ENCODE assay signal across 10 cellular contexts in genomic region chr3:186235554-186235953, GRCh38.
DNase-seq lines count a peak whose midpoint lies in the region; ATAC-seq and TF ChIP-seq lines count a peak whose summit lies in the region.
"Had no signal": no experiment of that assay in that cellular context is flagged by ENCODE, and none has a peak within 500 bp of the region (broad histone marks: within the 10 kb centered on the region; RNA-seq: fewer than 3 reads in every experiment).

No MANE protein-coding gene starts in this region.

- peaks cover 2 to 9% (median 8%) of the 10 kb centered on the region in 4 donors for H3K4me1 Mint-ChIP-seq in naive thymus-derived CD8-positive, alpha-beta T cell
- H3K4me1 Mint-ChIP-seq in endodermal cell (peaks cover 2% of the 10 kb centered on the region), mesothelial cell of epicardium (peaks cover 4% of the 10 kb centered on the region)

- H3K36me3 ChIP-seq in endodermal cell (ENCODE audit: control insufficient read depth, insufficient read depth, low read length), result no peaks in the 10 kb centered on the region
- H3K36me3 ChIP-seq: thoracic aorta had no signal

- POLR2A ChIA-PET in naive thymus-derived CD8-positive, alpha-beta T cell (lab: Charles Lee), result no interaction called here

- peak; percentile 73 to 79 for ATAC-seq in activated CD4-positive, CD25-positive, alpha-beta regulatory T cell treated with anti-CD3 and anti-CD28 coated beads, Interleukin-2, amount 50 U/mL, for 24 hours
- ATAC-seq in GM21423 (IDR thresholded peaks at IDR 0.05; ENCODE audit: unreplicated experiment) (peak; percentile 84), HG03196 (IDR thresholded peaks at IDR 0.05; ENCODE audit: unreplicated experiment) (peak; percentile 62)
- ATAC-seq in naive thymus-derived CD8-positive, alpha-beta T cell, result peak in 1 of 2 donors; percentile 53

- H3K36me3 Mint-ChIP-seq in naive thymus-derived CD8-positive, alpha-beta T cell, result no peaks in the 10 kb centered on the region
- H3K36me3 Mint-ChIP-seq in endodermal cell (ENCODE audit: low read depth) (no peaks in the 10 kb centered on the region), mesothelial cell of epicardium (no peaks in the 10 kb centered on the region)

- peak overlapping the region in 5 of 10 donors; percentile 9 to 82 (median 33) for H3K27ac Mint-ChIP-seq in naive thymus-derived CD8-positive, alpha-beta T cell
- H3K27ac Mint-ChIP-seq in endodermal cell (no peak overlapping the region), mesothelial cell of epicardium (no peak overlapping the region)

- H3K27me3 Mint-ChIP-seq in naive thymus-derived CD8-positive, alpha-beta T cell, result peaks cover 0 to 4% (median 0%) of the 10 kb centered on the region in 5 donors
- H3K27me3 Mint-ChIP-seq in endodermal cell (ENCODE audit: insufficient read depth) (peaks cover 10% of the 10 kb centered on the region), mesothelial cell of epicardium (ENCODE audit: low read depth) (peaks cover 10% of the 10 kb centered on the region)

- 82 to 100% methylated on average over 2 to 5 of the region's 5 CpGs for WGBS in endodermal cell (ENCODE audit: insufficient coverage in 1 of 2, insufficient read length in 1 of 2), 2 experiments

- no peak overlapping the region for H3K4me3 ChIP-seq in endodermal cell (ENCODE audit: low read length)
- H3K4me3 ChIP-seq: thoracic aorta had no signal

- H3K4me1 ChIP-seq in endodermal cell (ENCODE audit: control insufficient read depth, insufficient read depth, low read length), result no peaks in the 10 kb centered on the region

- no peak for DNase-seq in activated CD4-positive, CD25-positive, alpha-beta regulatory T cell (lab: John Stamatoyannopoulos, UW)
- no peak for DNase-seq in naive thymus-derived CD8-positive, alpha-beta T cell
- no peak for DNase-seq in endodermal cell
- no peak for DNase-seq in AG08396 (ENCODE audit: low spot score)
- no peak for DNase-seq in mesothelial cell of epicardium (ENCODE audit: low spot score in 2 of 2, unreplicated experiment in 2 of 2)

- H3K9me3 ChIP-seq in endodermal cell (ENCODE audit: control insufficient read depth, low read length), result no peaks in the 10 kb centered on the region
- H3K9me3 ChIP-seq: thoracic aorta had no signal

- peak overlapping the region in 8 of 10 donors; percentile 10 to 65 (median 40) for H3K4me3 Mint-ChIP-seq in naive thymus-derived CD8-positive, alpha-beta T cell
- H3K4me3 Mint-ChIP-seq in endodermal cell (no peak overlapping the region), mesothelial cell of epicardium (no peak overlapping the region)

- H3K27me3 ChIP-seq in endodermal cell (ENCODE audit: control insufficient read depth, insufficient read depth, low read length, poor library complexity, severe bottlenecking), result no peaks in the 10 kb centered on the region

- H3K9ac ChIP-seq in endodermal cell (ENCODE audit: extremely low read depth, low read length, poor library complexity, severe bottlenecking), result no peak overlapping the region

- H3K27ac ChIP-seq in endodermal cell (ENCODE audit: low read depth, low read length), result no peak overlapping the region
- H3K27ac ChIP-seq: 22Rv1, thoracic aorta had no signal

- no peaks in the 10 kb centered on the region for H3K9me3 Mint-ChIP-seq in naive thymus-derived CD8-positive, alpha-beta T cell
- H3K9me3 Mint-ChIP-seq in endodermal cell, result no peaks in the 10 kb centered on the region
- no peaks in the 10 kb centered on the region for H3K9me3 Mint-ChIP-seq in mesothelial cell of epicardium

- TF ChIP-seq CTCF in endodermal cell (conservative IDR thresholded peaks at IDR 0.05) (no peak), mesothelial cell of epicardium (IDR thresholded peaks at IDR 0.05; ENCODE audit: unreplicated experiment) (no peak)

Comparison
In these comparisons a context has a peak if more than half of its experiments do, and no peak if none do; other contexts are left out.
1. H3K4me3 Mint-ChIP-seq: peak in naive thymus-derived CD8-positive, alpha-beta T cell (8 of 10); none in endodermal cell (single experiment) and mesothelial cell of epicardium (single experiment).